In the genomic region with DNA sequence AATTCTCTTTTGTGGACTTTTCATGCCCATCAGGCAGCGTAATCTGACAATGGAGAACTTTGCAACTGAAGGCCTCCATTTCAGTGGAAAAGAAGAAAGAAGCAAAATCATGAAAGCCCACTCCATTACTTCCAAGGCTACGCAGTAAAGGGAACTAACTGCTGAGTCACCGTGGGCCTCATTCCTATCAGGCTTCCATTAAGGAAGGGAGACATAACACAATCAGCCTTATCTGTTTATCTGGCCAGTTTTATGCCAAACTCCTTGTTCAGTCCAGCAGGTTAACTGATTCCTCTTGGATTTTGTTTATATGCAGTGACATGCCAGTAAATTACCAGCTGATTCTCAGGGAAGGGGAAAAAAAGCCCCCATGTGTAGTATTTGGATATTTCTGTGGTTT, we compare ENCODE assay signal across 1 cellular context.
A peak's percentile ranks its signal among the peaks of the same experiment; 100 is the strongest.
TF ChIP-seq lines count a peak whose summit lies in the region.

No MANE protein-coding gene starts in this region.

TF ChIP-seq in HepG2, 621 proteins besides CTCF, POLR2A, EP300 and RAD21 (continued from another document):
- no peak for TF ChIP-seq PRDM4 (CRISPR knock-in tag; IDR thresholded peaks at IDR 0.05; ENCODE audit: borderline replicate concordance)
- TF ChIP-seq NFE2L2 (IDR thresholded peaks at IDR 0.05; ENCODE audit: low read length), result peak; percentile 85
- TF ChIP-seq NFYC (CRISPR knock-in tag; IDR thresholded peaks at IDR 0.05), result no peak
- peak; percentile 32; the same call in 1 of the 2 replicates for TF ChIP-seq NFE2 (CRISPR knock-in tag; IDR thresholded peaks at IDR 0.05)
- no peak for TF ChIP-seq ZNF772 (CRISPR knock-in tag; IDR thresholded peaks at IDR 0.05)
- no peak for TF ChIP-seq MEIS2 (CRISPR knock-in tag; IDR thresholded peaks at IDR 0.05)
- no peak for TF ChIP-seq KAT8 (CRISPR knock-in tag; IDR thresholded peaks at IDR 0.05)
- TF ChIP-seq HINFP (CRISPR knock-in tag; IDR thresholded peaks at IDR 0.05; ENCODE audit: low read depth), result no peak
- no peak for TF ChIP-seq ZBTB20 (CRISPR knock-in tag; IDR thresholded peaks at IDR 0.05; ENCODE audit: borderline replicate concordance, low read depth)
- TF ChIP-seq, protein P1, sequence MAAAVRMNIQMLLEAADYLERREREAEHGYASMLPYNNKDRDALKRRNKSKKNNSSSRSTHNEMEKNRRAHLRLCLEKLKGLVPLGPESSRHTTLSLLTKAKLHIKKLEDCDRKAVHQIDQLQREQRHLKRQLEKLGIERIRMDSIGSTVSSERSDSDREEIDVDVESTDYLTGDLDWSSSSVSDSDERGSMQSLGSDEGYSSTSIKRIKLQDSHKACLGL (CRISPR knock-in tag; IDR thresholded peaks at IDR 0.05), result no peak
